Comparison of ENCODE assay signal across 21 cellular contexts in genomic region chr2:46148369-46148736, GRCh38.
"Had no signal": no experiment of that assay in that cellular context is flagged by ENCODE, and none has a peak within 500 bp of the region (broad histone marks: within the 10 kb centered on the region; RNA-seq: fewer than 3 reads in every experiment).

No MANE protein-coding gene starts in this region.

- H3K27ac ChIP-seq: cardiac muscle cell, VCaP had no signal

- H3K36me3 ChIP-seq: cardiac muscle cell had no signal

- H3K9ac ChIP-seq: SK-N-SH had no signal

- H3K27me3 ChIP-seq: cardiac muscle cell had no signal

- H3K4me2 ChIP-seq: SK-N-SH had no signal

- FAIRE-seq: astrocyte had no signal

- H3K4me3 ChIP-seq: cardiac muscle cell had no signal

- H3K9me3 ChIP-seq: SK-N-SH had no signal

- DNase-seq: activated CD4-positive, alpha-beta memory T cell treated with anti-CD3 and anti-CD28 coated beads for 36 hours; activated CD4-positive, alpha-beta T cell treated with anti-CD3 and anti-CD28 coated beads, Interleukin-2, amount 10 ng/mL, durations not matched to agents 7 days and 5 days; activated CD4-positive, CD25-positive, alpha-beta regulatory T cell; activated gamma-delta T cell; activated naive CD4-positive, alpha-beta T cell treated with anti-CD3 and anti-CD28 coated beads for 36 hours; activated T-cell treated with anti-CD3 and anti-CD28 coated beads, Interleukin-2, amount 50 U/mL, for 24 hours; amygdala; cerebellar nuclear complex; Kasumi-1; NCI-H1105 treated with DMSO at 0.1 percent for 48 hours; NCI-H146; NCI-H187 treated with DMSO at 0.1 percent for 48 hours; NCI-H2081 treated with DMSO at 0.1 percent for 48 hours; NCI-H226; NCI-H510A; NCI-H526 treated with DMSO at 0.1 percent for 48 hours; SK-N-SH; T-helper 1 cell had no signal
